2 cellular contexts compared by ENCODE assay signal in the genomic region with DNA sequence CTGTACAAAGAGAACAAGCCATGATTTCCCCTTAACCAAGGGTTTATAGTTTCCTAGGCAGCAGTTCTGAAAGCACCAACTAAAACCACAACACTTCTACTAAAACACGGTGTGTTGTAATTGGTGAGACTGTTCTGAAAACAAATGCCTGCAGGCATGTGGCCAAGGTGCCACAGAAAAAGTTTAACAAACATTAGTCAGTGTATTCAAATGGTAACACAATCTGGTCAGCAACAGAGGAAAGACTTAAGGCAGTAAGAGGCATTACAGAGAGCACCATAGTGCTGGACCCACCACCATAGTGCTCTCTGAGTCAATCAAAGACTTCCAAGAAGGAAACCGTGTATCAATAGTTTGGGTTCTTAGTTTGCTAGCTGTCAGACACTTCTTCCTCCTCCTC.
TF ChIP-seq lines count a peak whose summit lies in the region.

No MANE protein-coding gene starts in this region.

TF ChIP-seq in A549, 52 proteins besides CTCF, POLR2A, EP300 and RAD21 (continued from another document):
- TF ChIP-seq ZSCAN20 (CRISPR knock-in tag; IDR thresholded peaks at IDR 0.05) (no peak), MYC (IDR thresholded peaks at IDR 0.05; ENCODE audit: borderline replicate concordance, low read length) (no peak), MAX (IDR thresholded peaks at IDR 0.05) (no peak), EHMT2 (IDR thresholded peaks at IDR 0.05; ENCODE audit: low read depth) (no peak), BHLHE40 (IDR thresholded peaks at IDR 0.05; ENCODE audit: low read depth, low read length) (no peak), TFCP2L1 (CRISPR knock-in tag; IDR thresholded peaks at IDR 0.05) (no peak), REST (IDR thresholded peaks at IDR 0.05) (no peak), FOSB (CRISPR knock-in tag; IDR thresholded peaks at IDR 0.05) (no peak), CBX8 (IDR thresholded peaks at IDR 0.05) (no peak)

TF ChIP-seq in HEK293, 187 proteins besides CTCF, POLR2A, EP300 and RAD21 (continued from another document):
- peak; percentile 71; the same call in 1 of the 2 replicates for TF ChIP-seq ZNF513 (tag by site-specific recombination; IDR thresholded peaks at IDR 0.05)
- peak; percentile 96 for TF ChIP-seq ZNF692 (tag by site-specific recombination; IDR thresholded peaks at IDR 0.05)
- TF ChIP-seq ZNF362 (tag by site-specific recombination; IDR thresholded peaks at IDR 0.05) = peak; percentile 44; the same call in 1 of the 2 replicates
